ENCODE assay signal across 8 cellular contexts in genomic region chr16:56332464-56333079, GRCh38.
DNase-seq lines count a peak whose midpoint lies in the region; ATAC-seq and TF ChIP-seq lines count a peak whose summit lies in the region.

No MANE protein-coding gene starts in this region.

- no peak overlapping the region for H4K5ac ChIP-seq in mesendoderm (ENCODE audit: low read length)

- no peaks in the 10 kb centered on the region for H3K36me3 ChIP-seq in MM.1S (replicated peaks; ENCODE audit: insufficient read depth, low read length)
- H3K36me3 ChIP-seq in mesendoderm (ENCODE audit: control insufficient read depth, insufficient read depth, low read length), result no peaks in the 10 kb centered on the region

- no peak overlapping the region for H3K4me3 ChIP-seq in MM.1S (ENCODE audit: low read length)
- H3K4me3 ChIP-seq in dorsolateral prefrontal cortex, result no peak overlapping the region
- H3K4me3 ChIP-seq in mesendoderm (ENCODE audit: low read length), result no peak overlapping the region

- no peak overlapping the region for H2BK120ac ChIP-seq in mesendoderm (ENCODE audit: low read depth, low read length)

- H2BK5ac ChIP-seq in mesendoderm (ENCODE audit: low read length), result no peak overlapping the region

- H3K9ac ChIP-seq in MM.1S (ENCODE audit: low read length) (no peak overlapping the region), mesendoderm (ENCODE audit: low read length) (no peak overlapping the region)

- H3K9me3 ChIP-seq in MM.1S (replicated peaks; ENCODE audit: insufficient read depth, low read length), result no peaks in the 10 kb centered on the region

- no CpG with 5 or more reads among the region's 16 CpGs for WGBS in mesendoderm (ENCODE audit: extremely low coverage, insufficient coverage, low lambda C conversion rate)

- no peak overlapping the region for H3K4me2 ChIP-seq in MM.1S (ENCODE audit: low read depth, low read length)
- no peak overlapping the region for H3K4me2 ChIP-seq in mesendoderm (ENCODE audit: low read length)

- H3K9me2 ChIP-seq in MM.1S (replicated peaks; ENCODE audit: insufficient read depth, low read length), result no peaks in the 10 kb centered on the region

- H3K79me2 ChIP-seq in MM.1S (ENCODE audit: low read length), result no peaks in the 10 kb centered on the region
- H3K79me2 ChIP-seq in mesendoderm (ENCODE audit: control insufficient read depth, insufficient read depth, low read length), result no peaks in the 10 kb centered on the region

- H3K27me3 ChIP-seq in MM.1S (replicated peaks; ENCODE audit: insufficient read depth, low read length) (peaks cover 14% of the 10 kb centered on the region; the same call in 1 of the 2 replicates), dorsolateral prefrontal cortex (no peaks in the 10 kb centered on the region), mesendoderm (ENCODE audit: insufficient read depth, low read length, poor library complexity) (no peaks in the 10 kb centered on the region)

- peak overlapping the region; percentile 34 for H3K56ac ChIP-seq in mesendoderm (ENCODE audit: low read length)

- intact Hi-C loops in dorsolateral prefrontal cortex (cut with DNase I), result loop anchor here in 1 of 2 donors (10.0 kb wide), 2 partner anchors 272 to 618 kb away; partner anchors contain the start of gene MT2A

- H3K36me3 Mint-ChIP-seq in activated T-cell treated with anti-CD3 and anti-CD28 coated beads, Interleukin-2, amount 50 U/mL, for 72 hours (ENCODE audit: insufficient read depth in 2 of 2), result no peaks in the 10 kb centered on the region

- H4K8ac ChIP-seq in mesendoderm (ENCODE audit: low read depth, low read length), result no peak overlapping the region

- no peaks in the 10 kb centered on the region for H4K20me1 ChIP-seq in MM.1S (ENCODE audit: insufficient read depth, low read length)

- TF ChIP-seq CTCF in MM.1S (IDR thresholded peaks at IDR 0.05; ENCODE audit: low read length), result peak; percentile 44
- TF ChIP-seq CTCF in dorsolateral prefrontal cortex (IDR thresholded peaks at IDR 0.05 in 54 of 56, conservative IDR thresholded peaks at IDR 0.05 in 2 of 56; ENCODE audit: low read depth in 1 of 56, partially characterized antibody in 56 of 56), result peak in 53 of 56 donors; percentile 13 to 72 (median 50)

- no peak overlapping the region for H2AK5ac ChIP-seq in mesendoderm (ENCODE audit: low read length)

- H3K4me3 Mint-ChIP-seq in activated T-cell treated with anti-CD3 and anti-CD28 coated beads, Interleukin-2, amount 50 U/mL, for 72 hours, result no peak overlapping the region

- H3K4me1 ChIP-seq in MM.1S (ENCODE audit: low read length) (no peaks in the 10 kb centered on the region), mesendoderm (ENCODE audit: control insufficient read depth, low read depth, low read length) (no peaks in the 10 kb centered on the region)

- H3K79me1 ChIP-seq in mesendoderm (ENCODE audit: low read length), result no peaks in the 10 kb centered on the region

- H3K4ac ChIP-seq in mesendoderm (ENCODE audit: low read depth, low read length), result no peak overlapping the region

- H3K4me1 Mint-ChIP-seq in activated T-cell treated with anti-CD3 and anti-CD28 coated beads, Interleukin-2, amount 50 U/mL, for 72 hours (ENCODE audit: low read depth), result no peaks in the 10 kb centered on the region

- ATAC-seq in GM18511 (IDR thresholded peaks at IDR 0.05; ENCODE audit: unreplicated experiment), result no peak
- ATAC-seq in activated T-cell treated with anti-CD3 and anti-CD28 coated beads, Interleukin-2, amount 50 U/mL, for 72 hours (replicated peaks in 1 of 2), result no peak

- no peak overlapping the region for H3K27ac ChIP-seq in MM.1S (ENCODE audit: low read length)
- H3K27ac ChIP-seq in dorsolateral prefrontal cortex, result peak overlapping the region in 56 of 59 donors; percentile 45 to 100 (median 76)
- H3K27ac ChIP-seq in mesendoderm (ENCODE audit: low read depth, low read length), result no peak overlapping the region

- H3K9me3 Mint-ChIP-seq in activated T-cell treated with anti-CD3 and anti-CD28 coated beads, Interleukin-2, amount 50 U/mL, for 72 hours, result no peaks in the 10 kb centered on the region

- H2BK15ac ChIP-seq in mesendoderm (replicated peaks; ENCODE audit: low read depth), result no peak overlapping the region

- DNase-seq in DMS53 (lab: John Stamatoyannopoulos, UW) (peak; percentile 71), MM.1S (peak; percentile 39), dorsolateral prefrontal cortex (peak in 9 of 10 donors; percentile 65 to 81 (median 76)), mesendoderm (peak; percentile 85), SKM-1 treated with dmso at 0.1 percent for 144 hours (lab: John Stamatoyannopoulos, UW; ENCODE audit: unreplicated experiment) (no peak)
- DNase-seq in activated effector memory CD4-positive, alpha-beta T cell treated with anti-CD3 and anti-CD28 coated beads, Interleukin-2, amount 50 U/mL, for 16 hours, result no peak
- DNase-seq in activated T-cell treated with anti-CD3 and anti-CD28 coated beads, Interleukin-2, amount 50 U/mL, for 72 hours, result no peak

- no peaks in the 10 kb centered on the region for H3K27me3 Mint-ChIP-seq in activated T-cell treated with anti-CD3 and anti-CD28 coated beads, Interleukin-2, amount 50 U/mL, for 72 hours (ENCODE audit: low read depth)

- H2AFZ ChIP-seq in MM.1S (ENCODE audit: low read length), result no peak overlapping the region

- H3K18ac ChIP-seq in mesendoderm (ENCODE audit: low read length), result no peak overlapping the region

- no peak overlapping the region for H3K23ac ChIP-seq in mesendoderm (ENCODE audit: low read length)

- no peaks in the 10 kb centered on the region for H3F3A ChIP-seq in MM.1S (ENCODE audit: insufficient read depth, low read length)

- H3K27ac Mint-ChIP-seq in activated T-cell treated with anti-CD3 and anti-CD28 coated beads, Interleukin-2, amount 50 U/mL, for 72 hours, result no peak overlapping the region

Comparison
In these comparisons a context has a peak if more than half of its experiments do, and no peak if none do; other contexts are left out.
1. DNase-seq: peak in DMS53 (single experiment), MM.1S (single experiment), dorsolateral prefrontal cortex (9 of 10) and mesendoderm (single experiment); none in activated effector memory CD4-positive, alpha-beta T cell treated with anti-CD3 and anti-CD28 coated beads, Interleukin-2, amount 50 U/mL, for 16 hours (single experiment), activated T-cell treated with anti-CD3 and anti-CD28 coated beads, Interleukin-2, amount 50 U/mL, for 72 hours (0 of 2) and SKM-1 treated with dmso at 0.1 percent for 144 hours (single experiment).
2. H3K27ac ChIP-seq: peak in dorsolateral prefrontal cortex (56 of 59); none in MM.1S (single experiment) and mesendoderm (single experiment).